In the genomic region with DNA sequence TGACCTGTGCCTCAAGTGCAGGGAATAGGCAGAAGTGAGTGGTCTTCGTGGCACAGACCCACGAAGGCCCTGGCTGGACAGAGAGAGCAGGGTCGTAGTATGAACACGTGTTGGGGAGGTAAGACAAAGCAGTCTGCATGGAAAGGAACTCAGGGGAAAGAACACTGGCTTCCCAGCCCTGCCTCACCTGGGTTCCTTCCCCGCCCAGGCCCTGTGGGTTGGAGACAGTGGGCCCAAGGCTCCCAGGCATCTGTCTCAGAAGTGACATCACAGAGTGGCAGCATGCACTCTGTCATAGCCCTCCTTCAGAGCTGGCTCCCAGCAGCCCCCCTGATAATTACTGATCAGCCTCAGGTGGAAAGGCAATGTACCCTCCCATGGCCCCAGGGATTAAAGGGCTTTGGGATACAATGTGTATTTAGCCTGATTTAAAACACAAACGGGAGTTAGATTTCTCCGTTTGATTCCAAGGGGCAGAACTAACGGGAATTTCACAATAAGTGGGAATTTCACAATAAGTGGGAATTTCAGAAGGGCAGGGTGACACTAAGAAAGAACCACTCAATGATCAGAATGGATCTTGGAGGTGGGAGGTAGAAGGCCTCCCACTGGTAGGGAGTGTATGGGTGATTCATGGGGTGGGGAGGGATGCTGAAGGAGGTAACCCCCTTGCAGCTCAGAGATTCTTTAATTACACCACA, we compare ENCODE assay signal across 20 cellular contexts.
DNase-seq lines count a peak whose midpoint lies in the region; ATAC-seq, FAIRE-seq and TF ChIP-seq lines count a peak whose summit lies in the region.
"Had no signal": no experiment of that assay in that cellular context is flagged by ENCODE, and none has a peak within 500 bp of the region (broad histone marks: within the 10 kb centered on the region; RNA-seq: fewer than 3 reads in every experiment).

No MANE protein-coding gene starts in this region.

- H3K27me3 ChIP-seq in HL-60 (ENCODE audit: insufficient read depth, poor library complexity, severe bottlenecking) (no peaks in the 10 kb centered on the region), SJCRH30 (no peaks in the 10 kb centered on the region)

- no peaks in the 10 kb centered on the region for H3K9me3 ChIP-seq in A549
- no peaks in the 10 kb centered on the region for H3K9me3 ChIP-seq in SJCRH30 (replicated peaks)
- H3K9me3 ChIP-seq: prostate gland had no signal

- TF ChIP-seq POLR2A in A549 (IDR thresholded peaks at IDR 0.05; ENCODE audit: low read length), result no peak

- no peak for FAIRE-seq in A549 (lab: Jason Lieb, UNC)
- FAIRE-seq: H1, TTC549 had no signal

- CTCF ChIA-PET in A549 (lab: Yijun Ruan, JAX), result interaction anchor here (1.0 to 13.7 kb wide), 9 partner anchors 10 to 206 kb away, joined by 3 to 255 read pairs (median 15); no protein-coding TSS in a partner anchor

- 0 out of 3 replicates have a peak overlapping the region, but pooled peaks have one; percentile 17 for H3K4me2 ChIP-seq in A549

- H3K4me3 ChIP-seq in A549, result no peak overlapping the region
- no peak overlapping the region for H3K4me3 ChIP-seq in HL-60 (replicated peaks; ENCODE audit: insufficient read depth, low read length)
- no peak overlapping the region for H3K4me3 ChIP-seq in SJCRH30
- H3K4me3 ChIP-seq: prostate gland had no signal

- POLR2A ChIA-PET in A549 (lab: Yijun Ruan, JAX), result no interaction called here

- 53% methylated on average over 8 of the region's 8 CpGs for WGBS in A549 (ENCODE audit: missing lambda C conversion rate)

- TF ChIP-seq CTCF in A549 (IDR thresholded peaks at IDR 0.05) (no peak), HL-60 (IDR thresholded peaks at IDR 0.05; ENCODE audit: insufficient read depth, low read length) (no peak), GM20000 (IDR thresholded peaks at IDR 0.05; ENCODE audit: extremely low read depth, missing control alignments) (no peak)

- no peaks in the 10 kb centered on the region for H3K36me3 ChIP-seq in SJCRH30
- H3K36me3 ChIP-seq: prostate gland had no signal

- DNase-seq in A549 (ENCODE audit: low read depth in 1 of 2, low spot score in 1 of 2) (no peak), HL-60 (ENCODE audit: low read depth in 1 of 2, low spot score in 1 of 2) (no peak), caudate nucleus (lab: John Stamatoyannopoulos, UW) (no peak), left lobe of liver (ENCODE audit: low spot score) (no peak), SJCRH30 (no peak), NCI-H446 (lab: John Stamatoyannopoulos, UW) (no peak), GM20000 (ENCODE audit: low spot score) (no peak)
- DNase-seq: ACHN; activated CD8-positive, alpha-beta T cell treated with anti-CD3 and anti-CD28 coated beads for 36 hours; activated T-cell treated with anti-CD3 and anti-CD28 coated beads, Interleukin-2, amount 50 U/mL, for 48 hours; erythroblast; NCI-H1694 treated with DMSO at 0.1 percent for 48 hours; NCI-H2227 treated with DMSO at 0.1 percent for 48 hours; NK-92 treated with Interleukin-12 subunit alpha and Interleukin-12 subunit beta, amount 100 ng/mL, for 24 hours; SW 1271 had no signal

- H3K27ac ChIP-seq in A549 (peak overlapping the region in 1 of 2 experiments; percentile 47; a peak in 3 of 6 replicates), HL-60 (replicated peaks) (peak overlapping the region; percentile 61), caudate nucleus (ENCODE audit: low read depth, low read length) (peak overlapping the region; percentile 31), SJCRH30 (no peak overlapping the region)
- H3K27ac ChIP-seq: prostate gland had no signal

- TF ChIP-seq RAD21 in A549 (conservative IDR thresholded peaks at IDR 0.05 in 1 of 2, IDR thresholded peaks at IDR 0.05 in 1 of 2), result no peak

- H3K4me1 ChIP-seq in A549, result peaks cover 27% of the 10 kb centered on the region
- H3K4me1 ChIP-seq in SJCRH30, result no peaks in the 10 kb centered on the region; the same call in 1 of the 2 replicates
- H3K4me1 ChIP-seq: prostate gland had no signal

- ATAC-seq in A549, result no peak
- peak; percentile 52 for ATAC-seq in left lobe of liver
- no peak for ATAC-seq in HG03025 (IDR thresholded peaks at IDR 0.05; ENCODE audit: low FRiP score, unreplicated experiment)
- ATAC-seq: activated CD8-positive, alpha-beta T cell treated with anti-CD3 and anti-CD28 coated beads for 36 hours; activated naive CD4-positive, alpha-beta T cell treated with anti-CD3 and anti-CD28 coated beads, Interleukin-2, amount 50 U/mL, for 72 hours had no signal

- 0 out of 5 replicates have a peak, but pooled peaks of 1 of the 2 experiments have one; percentile 21 for TF ChIP-seq EP300 in A549 (IDR thresholded peaks at IDR 0.05)

TF ChIP-seq in A549, 52 proteins besides CTCF, POLR2A, EP300 and RAD21:
- TF ChIP-seq CEBPB (IDR thresholded peaks at IDR 0.05) (peak; percentile 53 to 64; a peak in 2 of 4 replicates), PHF8 (IDR thresholded peaks at IDR 0.05; ENCODE audit: borderline replicate concordance, low read depth) (no peak)
